Comparison of ENCODE assay signal across 26 cellular contexts in the genomic region with DNA sequence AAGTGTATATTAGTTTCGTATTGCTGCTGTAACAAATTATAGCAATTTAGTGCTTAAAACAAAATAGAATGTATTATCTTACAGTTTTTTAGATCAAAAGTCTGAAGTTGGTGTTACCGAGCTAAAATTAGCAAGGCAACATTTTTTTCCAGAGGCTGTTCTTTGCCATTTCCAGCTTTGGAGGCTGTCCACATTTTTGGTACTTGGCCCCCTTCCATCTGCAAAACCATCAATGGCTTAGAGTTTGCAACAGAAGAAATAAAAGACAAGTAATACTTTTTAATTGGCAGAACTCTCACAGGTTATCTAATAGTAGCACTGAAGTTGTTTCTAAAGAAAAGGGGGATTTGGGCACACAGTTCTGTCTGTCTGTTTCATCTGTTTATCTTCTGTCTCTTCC.
"Had no signal": no experiment of that assay in that cellular context is flagged by ENCODE, and none has a peak within 500 bp of the region (broad histone marks: within the 10 kb centered on the region; RNA-seq: fewer than 3 reads in every experiment).

No MANE protein-coding gene starts in this region.

- H3K27ac ChIP-seq: body of pancreas, cardiac muscle cell, neural progenitor cell, thoracic aorta, upper lobe of left lung, VCaP had no signal

- H3K4me2 ChIP-seq: neural progenitor cell, smooth muscle cell had no signal

- H3K36me3 Mint-ChIP-seq: activated CD8-positive, alpha-beta memory T cell treated with anti-CD3 and anti-CD28 coated beads, Interleukin-2, amount 10 ng/mL, durations not matched to agents 7 days and 5 days; activated naive CD4-positive, alpha-beta T cell treated with anti-CD3 and anti-CD28 coated beads, Interleukin-2, amount 50 U/mL, for 24 hours; naive thymus-derived CD8-positive, alpha-beta T cell; neural progenitor cell; stimulated activated naive B cell treated with anti-CD40 and anti-IgM and Interleukin-4, amounts not matched to agents 10 μg/mL and 1 μg/mL and 100 μg/mL, for 72 hours; T-cell had no signal

- H3K36me3 ChIP-seq: cardiac muscle cell, neural progenitor cell, thoracic aorta, upper lobe of left lung had no signal

- H3K27me3 ChIP-seq: body of pancreas, cardiac muscle cell, neural progenitor cell, upper lobe of left lung had no signal

- H3K4me1 Mint-ChIP-seq: activated CD4-positive, alpha-beta T cell treated with anti-CD3 and anti-CD28 coated beads, Interleukin-2, amount 10 ng/mL, durations not matched to agents 7 days and 5 days; activated CD8-positive, alpha-beta memory T cell treated with anti-CD3 and anti-CD28 coated beads, Interleukin-2, amount 10 ng/mL, durations not matched to agents 7 days and 5 days; activated naive CD4-positive, alpha-beta T cell treated with anti-CD3 and anti-CD28 coated beads, Interleukin-2, amount 50 U/mL, for 24 hours; naive thymus-derived CD8-positive, alpha-beta T cell; stimulated activated naive B cell treated with anti-CD40 and anti-IgM and Interleukin-4, amounts not matched to agents 10 μg/mL and 1 μg/mL and 100 μg/mL, for 72 hours; T-cell had no signal

- H3K27me3 Mint-ChIP-seq: activated CD4-positive, alpha-beta T cell treated with anti-CD3 and anti-CD28 coated beads, Interleukin-2, amount 10 ng/mL, durations not matched to agents 7 days and 5 days; activated CD8-positive, alpha-beta memory T cell treated with anti-CD3 and anti-CD28 coated beads, Interleukin-2, amount 10 ng/mL, durations not matched to agents 7 days and 5 days; activated CD8-positive, alpha-beta T cell treated with anti-CD3 and anti-CD28 coated beads for 36 hours; activated naive CD4-positive, alpha-beta T cell treated with anti-CD3 and anti-CD28 coated beads, Interleukin-2, amount 50 U/mL, for 24 hours; naive thymus-derived CD8-positive, alpha-beta T cell; stimulated activated naive B cell treated with anti-CD40 and anti-IgM and Interleukin-4, amounts not matched to agents 10 μg/mL and 1 μg/mL and 100 μg/mL, for 72 hours; T-cell had no signal

- H2AFZ ChIP-seq: neural progenitor cell had no signal

- H3K4me1 ChIP-seq: body of pancreas, upper lobe of left lung had no signal

- H3K9me3 Mint-ChIP-seq: neural progenitor cell had no signal

- H3K9ac ChIP-seq: neural progenitor cell had no signal

- H3K9me3 ChIP-seq: body of pancreas, thoracic aorta, upper lobe of left lung had no signal

- H3K4me3 Mint-ChIP-seq: activated CD4-positive, alpha-beta T cell treated with anti-CD3 and anti-CD28 coated beads, Interleukin-2, amount 10 ng/mL, durations not matched to agents 7 days and 5 days; activated CD8-positive, alpha-beta memory T cell treated with anti-CD3 and anti-CD28 coated beads, Interleukin-2, amount 10 ng/mL, durations not matched to agents 7 days and 5 days; activated CD8-positive, alpha-beta T cell treated with anti-CD3 and anti-CD28 coated beads for 36 hours; activated naive CD4-positive, alpha-beta T cell treated with anti-CD3 and anti-CD28 coated beads, Interleukin-2, amount 50 U/mL, for 24 hours; naive thymus-derived CD8-positive, alpha-beta T cell; neural progenitor cell; stimulated activated naive B cell treated with anti-CD40 and anti-IgM and Interleukin-4, amounts not matched to agents 10 μg/mL and 1 μg/mL and 100 μg/mL, for 72 hours; T-cell; T-helper 2 cell treated with Interferon-gamma antibody and Interleukin-4, amounts not matched to agents 5 μg/mL and 100 μg/mL, for 36 hours had no signal

- DNase-seq: activated CD4-positive, alpha-beta T cell treated with anti-CD3 and anti-CD28 coated beads, Interleukin-2, amount 10 ng/mL, durations not matched to agents 7 days and 5 days; activated CD4-positive, CD25-positive, alpha-beta regulatory T cell treated with anti-CD3 and anti-CD28 coated beads, Interleukin-2, amount 50 U/mL, for 72 hours; activated CD8-positive, alpha-beta memory T cell treated with anti-CD3 and anti-CD28 coated beads, Interleukin-2, amount 10 ng/mL, durations not matched to agents 7 days and 5 days; activated CD8-positive, alpha-beta T cell treated with anti-CD3 and anti-CD28 coated beads for 36 hours; activated effector memory CD4-positive, alpha-beta T cell treated with anti-CD3 and anti-CD28 coated beads, Interleukin-2, amount 50 U/mL, for 16 hours; activated T-cell treated with anti-CD3 and anti-CD28 coated beads for 4 hours; body of pancreas; dermis blood vessel endothelial cell; effector CD8-positive, alpha-beta T cell; erythroblast; naive thymus-derived CD8-positive, alpha-beta T cell; stimulated activated CD4-positive, alpha-beta T cell treated with anti-CD3 and anti-CD28 coated beads, Interleukin-2, amount 100 ng/mL, for 48 hours; stimulated activated CD8-positive, alpha-beta memory T cell treated with anti-CD3 and anti-CD28 coated beads, Interleukin-4, amount 100 ng/mL, for 48 hours; stimulated activated naive B cell treated with anti-CD40 and anti-IgM and Interleukin-4, amounts not matched to agents 10 μg/mL and 1 μg/mL and 100 μg/mL, for 72 hours; T-cell; upper lobe of left lung had no signal

- ATAC-seq: activated CD8-positive, alpha-beta memory T cell treated with anti-CD3 and anti-CD28 coated beads, Interleukin-2, amount 10 ng/mL, durations not matched to agents 7 days and 5 days; activated CD8-positive, alpha-beta T cell treated with anti-CD3 and anti-CD28 coated beads for 36 hours; body of pancreas; left lobe of liver; naive thymus-derived CD8-positive, alpha-beta T cell; sciatic nerve; stimulated activated naive B cell treated with anti-CD40 and anti-IgM and Interleukin-4, amounts not matched to agents 10 μg/mL and 1 μg/mL and 100 μg/mL, for 72 hours; T-cell had no signal

- H3K4me3 ChIP-seq: body of pancreas, cardiac muscle cell, lung, neural progenitor cell, smooth muscle cell, thoracic aorta, upper lobe of left lung had no signal

- H3K27ac Mint-ChIP-seq: activated CD4-positive, alpha-beta T cell treated with anti-CD3 and anti-CD28 coated beads, Interleukin-2, amount 10 ng/mL, durations not matched to agents 7 days and 5 days; activated CD8-positive, alpha-beta memory T cell treated with anti-CD3 and anti-CD28 coated beads, Interleukin-2, amount 10 ng/mL, durations not matched to agents 7 days and 5 days; activated CD8-positive, alpha-beta T cell treated with anti-CD3 and anti-CD28 coated beads for 36 hours; activated naive CD4-positive, alpha-beta T cell treated with anti-CD3 and anti-CD28 coated beads, Interleukin-2, amount 50 U/mL, for 24 hours; naive thymus-derived CD8-positive, alpha-beta T cell; neural progenitor cell; stimulated activated naive B cell treated with anti-CD40 and anti-IgM and Interleukin-4, amounts not matched to agents 10 μg/mL and 1 μg/mL and 100 μg/mL, for 72 hours; T-cell; T-helper 2 cell treated with Interferon-gamma antibody and Interleukin-4, amounts not matched to agents 5 μg/mL and 100 μg/mL, for 36 hours had no signal
